Comparison of ENCODE assay signal across 19 cellular contexts in genomic region chr3:90052425-90052950, GRCh38.
"Had no signal": no experiment of that assay in that cellular context is flagged by ENCODE, and none has a peak within 500 bp of the region (broad histone marks: within the 10 kb centered on the region; RNA-seq: fewer than 3 reads in every experiment).

No MANE protein-coding gene starts in this region.

- H3K27ac Mint-ChIP-seq: activated naive CD4-positive, alpha-beta T cell treated with anti-CD3 and anti-CD28 coated beads, Interleukin-2, amount 50 U/mL, for 24 hours; naive thymus-derived CD4-positive, alpha-beta T cell had no signal

- H3K4me2 ChIP-seq: smooth muscle cell had no signal

- H3K4me3 Mint-ChIP-seq: activated naive CD4-positive, alpha-beta T cell treated with anti-CD3 and anti-CD28 coated beads, Interleukin-2, amount 50 U/mL, for 24 hours; naive thymus-derived CD4-positive, alpha-beta T cell had no signal

- DNase-seq: activated gamma-delta T cell; dermis blood vessel endothelial cell; effector memory CD4-positive, alpha-beta T cell; foreskin keratinocyte; kidney; naive thymus-derived CD4-positive, alpha-beta T cell; ovary; psoas muscle; right lobe of liver; stimulated activated CD4-positive, alpha-beta T cell treated with anti-CD3 and anti-CD28 coated beads, Interleukin-4, amount 100 ng/mL, for 1 hour; stomach; T-helper 1 cell; upper lobe of left lung had no signal

- H3K36me3 ChIP-seq: cardiac muscle cell, ovary, right lobe of liver, stomach, upper lobe of left lung had no signal

- H3K27me3 Mint-ChIP-seq: activated naive CD4-positive, alpha-beta T cell treated with anti-CD3 and anti-CD28 coated beads, Interleukin-2, amount 50 U/mL, for 24 hours; naive thymus-derived CD4-positive, alpha-beta T cell had no signal

- ATAC-seq: activated CD4-positive, CD25-positive, alpha-beta regulatory T cell treated with anti-CD3 and anti-CD28 coated beads, Interleukin-2, amount 50 U/mL, for 24 hours; foreskin keratinocyte; left lobe of liver; naive thymus-derived CD4-positive, alpha-beta T cell; psoas muscle; right lobe of liver had no signal

- H3K27ac ChIP-seq: cardiac muscle cell, foreskin keratinocyte, ovary, psoas muscle, right lobe of liver, stomach, upper lobe of left lung had no signal

- H3K4me1 Mint-ChIP-seq: activated naive CD4-positive, alpha-beta T cell treated with anti-CD3 and anti-CD28 coated beads, Interleukin-2, amount 50 U/mL, for 24 hours; naive thymus-derived CD4-positive, alpha-beta T cell had no signal

- H3K9me3 ChIP-seq: ovary, psoas muscle, right lobe of liver, stomach, upper lobe of left lung had no signal

- H3K4me1 ChIP-seq: foreskin keratinocyte, psoas muscle, right lobe of liver, stomach, upper lobe of left lung had no signal

- H3K4me3 ChIP-seq: cardiac muscle cell, lung, ovary, psoas muscle, right lobe of liver, smooth muscle cell, stomach, upper lobe of left lung had no signal

- H3K36me3 Mint-ChIP-seq: activated naive CD4-positive, alpha-beta T cell treated with anti-CD3 and anti-CD28 coated beads, Interleukin-2, amount 50 U/mL, for 24 hours; naive thymus-derived CD4-positive, alpha-beta T cell had no signal

- H3K27me3 ChIP-seq: cardiac muscle cell, foreskin keratinocyte, ovary, right lobe of liver, stomach, upper lobe of left lung had no signal
